Comparison of ENCODE assay signal across 40 cellular contexts in the genomic region with DNA sequence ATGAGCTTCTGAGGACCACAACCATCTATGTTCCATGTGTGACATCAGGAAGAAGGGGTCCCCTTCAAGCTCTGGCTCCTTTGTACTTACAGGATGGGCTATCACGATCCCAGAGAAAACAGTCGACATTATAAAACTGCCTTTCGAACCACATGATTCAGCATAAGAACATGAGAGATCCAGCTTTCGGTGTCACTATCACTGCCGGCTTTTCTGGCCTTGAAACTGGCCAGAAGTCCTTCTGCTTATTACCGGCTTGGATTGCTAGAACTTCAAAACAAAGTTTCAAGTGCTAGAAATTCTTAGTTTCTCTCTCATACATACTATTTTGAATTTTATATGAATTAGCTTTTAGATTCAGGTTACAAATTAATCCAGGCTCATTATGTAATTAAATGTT.
"Had no signal": no experiment of that assay in that cellular context is flagged by ENCODE, and none has a peak within 500 bp of the region (broad histone marks: within the 10 kb centered on the region; RNA-seq: fewer than 3 reads in every experiment).

No MANE protein-coding gene starts in this region.

- H3K27me3 Mint-ChIP-seq: activated B cell treated with CpG ODN at 0.5 μM for 24 hours; activated CD4-positive, alpha-beta memory T cell treated with anti-CD3 and anti-CD28 coated beads for 36 hours; activated CD4-positive, alpha-beta T cell treated with anti-CD3 and anti-CD28 coated beads, Interleukin-2, amount 10 ng/mL, durations not matched to agents 24 days and 14 days; activated CD8-positive, alpha-beta T cell treated with anti-CD3 and anti-CD28 coated beads for 36 hours; activated naive CD8-positive, alpha-beta T cell treated with anti-CD3 and anti-CD28 coated beads, Interleukin-2, amount 10 ng/mL, durations not matched to agents 7 days and 5 days; activated naive CD8-positive, alpha-beta T cell treated with anti-CD3 and anti-CD28 coated beads, Interleukin-2, amount 50 U/mL, for 24 hours; activated T-helper 17 cell treated with anti-CD3 and anti-CD28 coated beads, Interleukin-2, amount 50 U/mL, for 72 hours; central memory CD8-positive, alpha-beta T cell had no signal

- ATAC-seq: activated CD8-positive, alpha-beta T cell treated with anti-CD3 and anti-CD28 coated beads for 36 hours; activated naive CD4-positive, alpha-beta T cell treated with anti-CD3 and anti-CD28 coated beads, Interleukin-2, amount 50 U/mL, for 72 hours; activated naive CD8-positive, alpha-beta T cell treated with anti-CD3 and anti-CD28 coated beads, Interleukin-2, amount 50 U/mL, for 24 hours; activated T-cell treated with anti-CD3 and anti-CD28 coated beads, Interleukin-2, amount 50 U/mL, for 4 hours; activated T-cell treated with anti-CD3 and anti-CD28 coated beads, Interleukin-2, amount 50 U/mL, for 72 hours; activated T-helper 17 cell treated with anti-CD3 and anti-CD28 coated beads, Interleukin-2, amount 50 U/mL, for 72 hours; body of pancreas had no signal

- H3K36me3 ChIP-seq: brain microvascular endothelial cell, breast epithelium, cardiac muscle cell had no signal

- DNase-seq: activated B cell treated with CpG ODN at 0.5 μM for 24 hours; activated CD4-positive, alpha-beta memory T cell treated with anti-CD3 and anti-CD28 coated beads for 36 hours; activated CD4-positive, alpha-beta T cell treated with anti-CD3 and anti-CD28 coated beads for 4 hours; activated CD4-positive, alpha-beta T cell treated with anti-CD3 and anti-CD28 coated beads, Interleukin-2, amount 10 ng/mL, durations not matched to agents 24 days and 14 days; activated CD4-positive, alpha-beta T cell treated with anti-CD3 and anti-CD28 coated beads, Interleukin-2, amount 50 U/mL, for 1 hour; activated CD4-positive, alpha-beta T cell treated with anti-CD3 and anti-CD28 coated beads, Interleukin-2, amount 50 U/mL, for 4 hours; activated CD4-positive, CD25-positive, alpha-beta regulatory T cell treated with anti-CD3 and anti-CD28 coated beads, Interleukin-2, amount 50 U/mL, for 72 hours; activated CD8-positive, alpha-beta memory T cell treated with anti-CD3 and anti-CD28 coated beads, Interleukin-2, amount 50 U/mL, for 4 hours; activated CD8-positive, alpha-beta T cell treated with anti-CD3 and anti-CD28 coated beads for 36 hours; activated effector memory CD4-positive, alpha-beta T cell treated with anti-CD3 and anti-CD28 coated beads, Interleukin-2, amount 50 U/mL, for 16 hours; activated gamma-delta T cell treated with Interleukin-2 at 50 U/mL for 16 hours; activated naive CD4-positive, alpha-beta T cell; activated naive CD4-positive, alpha-beta T cell treated with anti-CD3 and anti-CD28 coated beads for 36 hours; activated naive CD4-positive, alpha-beta T cell treated with anti-CD3 and anti-CD28 coated beads, Interleukin-2, amount 50 U/mL, for 16 hours; activated naive CD8-positive, alpha-beta T cell treated with anti-CD3 and anti-CD28 coated beads, Interleukin-2, amount 10 ng/mL, durations not matched to agents 7 days and 5 days; activated naive CD8-positive, alpha-beta T cell treated with anti-CD3 and anti-CD28 coated beads, Interleukin-2, amount 50 U/mL, for 24 hours; activated T-cell treated with anti-CD3 and anti-CD28 coated beads for 4 hours; activated T-cell treated with anti-CD3 and anti-CD28 coated beads, Interleukin-2, amount 50 U/mL, for 1 hour; activated T-cell treated with anti-CD3 and anti-CD28 coated beads, Interleukin-2, amount 50 U/mL, for 4 hours; activated T-cell treated with anti-CD3 and anti-CD28 coated beads, Interleukin-2, amount 50 U/mL, for 72 hours; amniotic stem cell; aorta; body of pancreas; brain microvascular endothelial cell; caudate nucleus; SW 1271; T-helper 1 cell; T-helper 2 cell; T-helper 9 cell had no signal

- H3K4me1 ChIP-seq: body of pancreas, breast epithelium had no signal

- H3K27me3 ChIP-seq: body of pancreas, brain microvascular endothelial cell, breast epithelium, cardiac muscle cell had no signal

- H3K27ac ChIP-seq: body of pancreas, brain microvascular endothelial cell, breast epithelium, cardiac muscle cell, VCaP had no signal

- H3K4me3 Mint-ChIP-seq: activated B cell treated with CpG ODN at 0.5 μM for 24 hours; activated CD4-positive, alpha-beta memory T cell treated with anti-CD3 and anti-CD28 coated beads for 36 hours; activated CD4-positive, alpha-beta T cell treated with anti-CD3 and anti-CD28 coated beads, Interleukin-2, amount 10 ng/mL, durations not matched to agents 24 days and 14 days; activated CD8-positive, alpha-beta T cell treated with anti-CD3 and anti-CD28 coated beads for 36 hours; activated naive CD4-positive, alpha-beta T cell treated with anti-CD3 and anti-CD28 coated beads for 36 hours; activated naive CD8-positive, alpha-beta T cell treated with anti-CD3 and anti-CD28 coated beads, Interleukin-2, amount 10 ng/mL, durations not matched to agents 7 days and 5 days; activated naive CD8-positive, alpha-beta T cell treated with anti-CD3 and anti-CD28 coated beads, Interleukin-2, amount 50 U/mL, for 24 hours; activated T-cell treated with anti-CD3 and anti-CD28 coated beads, Interleukin-2, amount 50 U/mL, for 4 hours; activated T-cell treated with anti-CD3 and anti-CD28 coated beads, Interleukin-2, amount 50 U/mL, for 72 hours; activated T-helper 1 cell treated with anti-CD3 and anti-CD28 coated beads, Interleukin-12 subunit alpha, Interleukin-12 subunit beta, Interleukin-2, Interleukin-4 antibody, amounts not matched to agents 30 ng/mL and 10 ng/mL and 1 ng/mL, durations not matched to agents 14 hours and 24 hours and 36 hours; activated T-helper 17 cell treated with anti-CD3 and anti-CD28 coated beads, Interleukin-2, amount 50 U/mL, for 72 hours; central memory CD8-positive, alpha-beta T cell; T-helper 1 cell treated with Interleukin-12 subunit alpha and Interleukin-12 subunit beta and Interleukin-4 antibody, amounts not matched to agents 30 μg/mL and 1 μg/mL, for 36 hours; T-helper 2 cell treated with Interferon-gamma antibody and Interleukin-4, amounts not matched to agents 5 μg/mL and 100 μg/mL, for 36 hours had no signal

- H3K9me3 ChIP-seq: body of pancreas, breast epithelium had no signal

- H3K9me3 Mint-ChIP-seq: activated B cell treated with CpG ODN at 0.5 μM for 24 hours; activated CD4-positive, alpha-beta memory T cell treated with anti-CD3 and anti-CD28 coated beads for 36 hours; activated CD4-positive, alpha-beta T cell treated with anti-CD3 and anti-CD28 coated beads, Interleukin-2, amount 10 ng/mL, durations not matched to agents 24 days and 14 days; activated CD8-positive, alpha-beta T cell treated with anti-CD3 and anti-CD28 coated beads for 36 hours; activated naive CD4-positive, alpha-beta T cell treated with anti-CD3 and anti-CD28 coated beads for 36 hours; activated naive CD8-positive, alpha-beta T cell treated with anti-CD3 and anti-CD28 coated beads, Interleukin-2, amount 50 U/mL, for 24 hours; T-helper 1 cell treated with Interleukin-12 subunit alpha and Interleukin-12 subunit beta and Interleukin-4 antibody, amounts not matched to agents 30 μg/mL and 1 μg/mL, for 36 hours had no signal

- H3K4me1 Mint-ChIP-seq: activated B cell treated with CpG ODN at 0.5 μM for 24 hours; activated CD4-positive, alpha-beta T cell treated with anti-CD3 and anti-CD28 coated beads, Interleukin-2, amount 10 ng/mL, durations not matched to agents 24 days and 14 days; activated naive CD8-positive, alpha-beta T cell treated with anti-CD3 and anti-CD28 coated beads, Interleukin-2, amount 10 ng/mL, durations not matched to agents 7 days and 5 days; activated naive CD8-positive, alpha-beta T cell treated with anti-CD3 and anti-CD28 coated beads, Interleukin-2, amount 50 U/mL, for 24 hours; activated T-helper 17 cell treated with anti-CD3 and anti-CD28 coated beads, Interleukin-2, amount 50 U/mL, for 72 hours; central memory CD8-positive, alpha-beta T cell had no signal

- H3K27ac Mint-ChIP-seq: activated B cell treated with CpG ODN at 0.5 μM for 24 hours; activated CD4-positive, alpha-beta memory T cell treated with anti-CD3 and anti-CD28 coated beads for 36 hours; activated CD4-positive, alpha-beta T cell treated with anti-CD3 and anti-CD28 coated beads, Interleukin-2, amount 10 ng/mL, durations not matched to agents 24 days and 14 days; activated CD8-positive, alpha-beta T cell treated with anti-CD3 and anti-CD28 coated beads for 36 hours; activated naive CD4-positive, alpha-beta T cell treated with anti-CD3 and anti-CD28 coated beads for 36 hours; activated naive CD4-positive, alpha-beta T cell treated with anti-CD3 and anti-CD28 coated beads, Interleukin-2, amount 50 U/mL, for 72 hours; activated naive CD8-positive, alpha-beta T cell treated with anti-CD3 and anti-CD28 coated beads, Interleukin-2, amount 10 ng/mL, durations not matched to agents 7 days and 5 days; activated naive CD8-positive, alpha-beta T cell treated with anti-CD3 and anti-CD28 coated beads, Interleukin-2, amount 50 U/mL, for 24 hours; activated T-cell treated with anti-CD3 and anti-CD28 coated beads, Interleukin-2, amount 50 U/mL, for 72 hours; activated T-helper 1 cell treated with anti-CD3 and anti-CD28 coated beads, Interleukin-12 subunit alpha, Interleukin-12 subunit beta, Interleukin-2, Interleukin-4 antibody, amounts not matched to agents 30 ng/mL and 10 ng/mL and 1 ng/mL, durations not matched to agents 14 hours and 24 hours and 36 hours; activated T-helper 17 cell treated with anti-CD3 and anti-CD28 coated beads, Interleukin-2, amount 50 U/mL, for 72 hours; T-helper 1 cell treated with Interleukin-12 subunit alpha and Interleukin-12 subunit beta and Interleukin-4 antibody, amounts not matched to agents 30 μg/mL and 1 μg/mL, for 36 hours; T-helper 2 cell treated with Interferon-gamma antibody and Interleukin-4, amounts not matched to agents 5 μg/mL and 100 μg/mL, for 36 hours had no signal

- H3K4me3 ChIP-seq: body of pancreas, breast epithelium, cardiac muscle cell had no signal

- FAIRE-seq: astrocyte, TTC549 had no signal

- H3K36me3 Mint-ChIP-seq: activated CD4-positive, alpha-beta memory T cell treated with anti-CD3 and anti-CD28 coated beads for 36 hours; activated naive CD4-positive, alpha-beta T cell treated with anti-CD3 and anti-CD28 coated beads, Interleukin-2, amount 50 U/mL, for 72 hours; activated naive CD8-positive, alpha-beta T cell treated with anti-CD3 and anti-CD28 coated beads, Interleukin-2, amount 10 ng/mL, durations not matched to agents 7 days and 5 days had no signal
